1 cellular context compared by ENCODE assay signal in the genomic region with DNA sequence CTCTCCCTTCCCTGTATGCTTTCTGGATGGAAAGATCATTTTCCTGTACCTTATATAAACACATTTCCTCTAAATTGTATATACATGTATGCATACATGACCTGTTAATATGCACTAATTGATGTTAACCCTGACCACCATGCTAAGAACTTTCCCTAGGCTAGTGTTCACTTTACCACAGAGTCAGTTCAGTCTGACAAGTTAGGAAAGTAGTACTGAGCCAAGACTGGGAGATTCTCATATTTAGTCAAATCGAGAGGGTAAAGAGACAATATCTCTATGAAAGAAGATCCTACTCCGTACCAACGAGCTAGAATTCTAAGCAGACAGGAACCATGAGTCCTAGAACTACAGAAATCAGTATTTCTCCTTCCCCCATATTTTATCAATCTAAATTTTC.
TF ChIP-seq lines count a peak whose summit lies in the region.

No MANE protein-coding gene starts in this region.

TF ChIP-seq in K562, 482 proteins besides CTCF, POLR2A, EP300 and RAD21 (continued from another document):
- TF ChIP-seq, protein P1, sequence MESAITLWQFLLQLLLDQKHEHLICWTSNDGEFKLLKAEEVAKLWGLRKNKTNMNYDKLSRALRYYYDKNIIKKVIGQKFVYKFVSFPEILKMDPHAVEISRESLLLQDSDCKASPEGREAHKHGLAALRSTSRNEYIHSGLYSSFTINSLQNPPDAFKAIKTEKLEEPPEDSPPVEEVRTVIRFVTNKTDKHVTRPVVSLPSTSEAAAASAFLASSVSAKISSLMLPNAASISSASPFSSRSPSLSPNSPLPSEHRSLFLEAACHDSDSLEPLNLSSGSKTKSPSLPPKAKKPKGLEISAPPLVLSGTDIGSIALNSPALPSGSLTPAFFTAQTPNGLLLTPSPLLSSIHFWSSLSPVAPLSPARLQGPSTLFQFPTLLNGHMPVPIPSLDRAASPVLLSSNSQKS (CRISPR knock-in tag; IDR thresholded peaks at IDR 0.05) = no peak
- TF ChIP-seq ESRRB (CRISPR knock-in tag; IDR thresholded peaks at IDR 0.05; ENCODE audit: borderline replicate concordance) (no peak), ZNF282 (CRISPR knock-in tag; IDR thresholded peaks at IDR 0.05) (no peak), SP1 (CRISPR knock-in tag; IDR thresholded peaks at IDR 0.05) (no peak), MTA1 (IDR thresholded peaks at IDR 0.05; ENCODE audit: borderline replicate concordance) (no peak)
- TF ChIP-seq, protein P2, sequence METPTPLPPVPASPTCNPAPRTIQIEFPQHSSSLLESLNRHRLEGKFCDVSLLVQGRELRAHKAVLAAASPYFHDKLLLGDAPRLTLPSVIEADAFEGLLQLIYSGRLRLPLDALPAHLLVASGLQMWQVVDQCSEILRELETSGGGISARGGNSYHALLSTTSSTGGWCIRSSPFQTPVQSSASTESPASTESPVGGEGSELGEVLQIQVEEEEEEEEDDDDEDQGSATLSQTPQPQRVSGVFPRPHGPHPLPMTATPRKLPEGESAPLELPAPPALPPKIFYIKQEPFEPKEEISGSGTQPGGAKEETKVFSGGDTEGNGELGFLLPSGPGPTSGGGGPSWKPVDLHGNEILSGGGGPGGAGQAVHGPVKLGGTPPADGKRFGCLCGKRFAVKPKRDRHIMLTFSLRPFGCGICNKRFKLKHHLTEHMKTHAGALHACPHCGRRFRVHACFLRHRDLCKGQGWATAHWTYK (CRISPR knock-in tag; IDR thresholded peaks at IDR 0.05) = no peak
- TF ChIP-seq, protein P3, sequence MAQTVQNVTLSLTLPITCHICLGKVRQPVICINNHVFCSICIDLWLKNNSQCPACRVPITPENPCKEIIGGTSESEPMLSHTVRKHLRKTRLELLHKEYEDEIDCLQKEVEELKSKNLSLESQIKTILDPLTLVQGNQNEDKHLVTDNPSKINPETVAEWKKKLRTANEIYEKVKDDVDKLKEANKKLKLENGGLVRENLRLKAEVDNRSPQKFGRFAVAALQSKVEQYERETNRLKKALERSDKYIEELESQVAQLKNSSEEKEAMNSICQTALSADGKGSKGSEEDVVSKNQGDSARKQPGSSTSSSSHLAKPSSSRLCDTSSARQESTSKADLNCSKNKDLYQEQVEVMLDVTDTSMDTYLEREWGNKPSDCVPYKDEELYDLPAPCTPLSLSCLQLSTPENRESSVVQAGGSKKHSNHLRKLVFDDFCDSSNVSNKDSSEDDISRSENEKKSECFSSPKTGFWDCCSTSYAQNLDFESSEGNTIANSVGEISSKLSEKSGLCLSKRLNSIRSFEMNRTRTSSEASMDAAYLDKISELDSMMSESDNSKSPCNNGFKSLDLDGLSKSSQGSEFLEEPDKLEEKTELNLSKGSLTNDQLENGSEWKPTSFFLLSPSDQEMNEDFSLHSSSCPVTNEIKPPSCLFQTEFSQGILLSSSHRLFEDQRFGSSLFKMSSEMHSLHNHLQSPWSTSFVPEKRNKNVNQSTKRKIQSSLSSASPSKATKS (CRISPR knock-in tag; IDR thresholded peaks at IDR 0.05) = no peak
